Comparison of ENCODE assay signal across 8 cellular contexts in the genomic region with DNA sequence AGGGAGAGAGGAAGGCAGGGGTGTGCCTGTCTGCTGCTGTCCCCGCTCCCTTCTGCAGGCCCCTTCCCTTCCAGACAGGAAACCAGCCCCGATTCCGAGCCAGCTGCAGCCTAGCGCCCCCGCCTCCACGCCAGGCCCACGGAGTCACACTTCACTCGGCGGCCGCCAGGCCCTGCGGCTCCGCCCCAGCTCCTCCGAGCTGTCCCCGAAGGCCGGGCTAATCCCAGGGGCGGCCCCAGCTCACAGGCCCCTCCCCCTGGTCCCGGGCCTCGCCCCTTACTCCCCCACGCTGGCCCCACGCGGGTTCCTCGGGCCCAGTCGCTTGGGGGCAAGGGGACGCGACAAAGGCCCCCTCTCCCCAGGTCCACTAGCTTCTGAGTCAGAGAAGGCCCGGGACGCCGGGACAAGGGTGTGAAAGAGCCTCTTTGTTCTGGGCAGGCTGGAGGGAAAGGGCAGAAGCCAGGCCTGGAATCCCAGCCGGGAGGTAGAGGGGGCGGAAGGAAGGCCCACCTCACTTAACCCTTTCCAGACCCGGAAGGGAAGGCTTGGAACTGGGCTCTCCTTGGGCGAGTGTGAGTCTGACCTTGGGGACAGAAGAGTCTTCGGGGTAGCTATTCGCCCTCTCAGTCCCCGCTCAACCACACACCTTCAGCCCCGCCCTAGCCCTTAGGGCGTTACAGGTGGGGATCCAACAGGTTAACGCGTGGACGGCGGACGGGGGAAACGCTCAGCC. TPM values are rescaled to one million over a fixed set of nuclear protein-coding genes. Genes with fewer than 3 reads are reported as not detected.
DNase-seq lines count a peak whose midpoint lies in the region; ATAC-seq and TF ChIP-seq lines count a peak whose summit lies in the region.

No MANE protein-coding gene starts in this region.

- H3K4me3 ChIP-seq in dorsolateral prefrontal cortex (peak overlapping the region; percentile 35 to 91 (median 64)), liver (ENCODE audit: low read depth in 1 of 3, low read length in 3 of 3) (peak overlapping the region; percentile 79 to 88 (median 80))

- H3K9me3 ChIP-seq in liver (ENCODE audit: control insufficient read depth in 4 of 4, low read length in 3 of 4), result no peaks in the 10 kb centered on the region

- peak; percentile 93 for DNase-seq in Ammon's horn (ENCODE audit: low spot score)
- peak; percentile 68 for DNase-seq in NCI-H1694 (lab: John Stamatoyannopoulos, UW)
- DNase-seq in UCSD-AML1 (lab: John Stamatoyannopoulos, UW; ENCODE audit: unreplicated experiment), result peak; percentile 91
- peak; percentile 50 to 95 (median 88) for DNase-seq in dorsolateral prefrontal cortex
- DNase-seq in stimulated activated CD8-positive, alpha-beta memory T cell treated with anti-CD3 and anti-CD28 coated beads, Interleukin-15, amount 100 ng/mL, for 48 hours (ENCODE audit: low read depth in 2 of 2), result peak; percentile 40 to 53

- peak overlapping the region; percentile 30 to 71 for H3K9ac ChIP-seq in liver (ENCODE audit: low read depth in 1 of 2, low read length in 2 of 2)

- peaks cover 0 to 4% (median 0%) of the 10 kb centered on the region in 4 donors for H3K36me3 ChIP-seq in liver (ENCODE audit: control insufficient read depth in 4 of 4, insufficient read depth in 3 of 4, low read depth in 1 of 4, low read length in 3 of 4)

- TF ChIP-seq CTCF in dorsolateral prefrontal cortex (IDR thresholded peaks at IDR 0.05 in 54 of 56, conservative IDR thresholded peaks at IDR 0.05 in 2 of 56; ENCODE audit: low read depth in 1 of 56, partially characterized antibody in 56 of 56) (peak in 33 of 56 donors; percentile 8 to 50 (median 26)), liver (IDR thresholded peaks at IDR 0.05; ENCODE audit: low read depth, low read length, missing input control) (peak; percentile 39)

- TF ChIP-seq RAD21 in liver (IDR thresholded peaks at IDR 0.05), result peak; percentile 39 to 56

- H3K27ac ChIP-seq in dorsolateral prefrontal cortex, result peak overlapping the region; percentile 29 to 99 (median 95)
- H3K27ac ChIP-seq in liver (ENCODE audit: low read depth in 1 of 2, low read length in 2 of 2), result peak overlapping the region; percentile 92 to 95

- H3K4me1 ChIP-seq in liver (ENCODE audit: control insufficient read depth in 4 of 4, insufficient read depth in 4 of 4, low read length in 3 of 4), result peaks cover 19 to 61% (median 53%) of the 10 kb centered on the region in 4 donors

- WGBS in liver, result 6% methylated on average over 43 of the region's 43 CpGs

- H3K27me3 ChIP-seq in dorsolateral prefrontal cortex (peaks cover 0 to 36% (median 12%) of the 10 kb centered on the region in 45 donors), liver (ENCODE audit: control insufficient read depth in 4 of 4, insufficient read depth in 4 of 4, low read length in 3 of 4) (no peaks in the 10 kb centered on the region)

- intact Hi-C loops in dorsolateral prefrontal cortex (cut with DNase I), result loop anchor here (1.0 kb wide), 2 partner anchors 15 to 18 kb away; a partner anchor contains a TSS

- ATAC-seq in GM18517 (IDR thresholded peaks at IDR 0.05; ENCODE audit: unreplicated experiment), result peak; percentile 72
- ATAC-seq in HG02884 (IDR thresholded peaks at IDR 0.05; ENCODE audit: unreplicated experiment), result peak; percentile 75

TF ChIP-seq in liver, 16 proteins besides CTCF, POLR2A, EP300 and RAD21:
- TF ChIP-seq HNF4A (conservative IDR thresholded peaks at IDR 0.05), result peak in 1 of 2 donors; percentile 20
- TF ChIP-seq, protein P1, sequence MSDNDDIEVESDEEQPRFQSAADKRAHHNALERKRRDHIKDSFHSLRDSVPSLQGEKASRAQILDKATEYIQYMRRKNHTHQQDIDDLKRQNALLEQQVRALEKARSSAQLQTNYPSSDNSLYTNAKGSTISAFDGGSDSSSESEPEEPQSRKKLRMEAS (IDR thresholded peaks at IDR 0.05), result no peak
- no peak for TF ChIP-seq FOXA1 (IDR thresholded peaks at IDR 0.05)
- TF ChIP-seq YY1 (IDR thresholded peaks at IDR 0.05), result no peak
- TF ChIP-seq RXRA (IDR thresholded peaks at IDR 0.05), result no peak
- peak in 1 of 2 donors; percentile 18 for TF ChIP-seq EGR1 (IDR thresholded peaks at IDR 0.05; ENCODE audit: low read depth in 2 of 2)
- TF ChIP-seq, protein P2, sequence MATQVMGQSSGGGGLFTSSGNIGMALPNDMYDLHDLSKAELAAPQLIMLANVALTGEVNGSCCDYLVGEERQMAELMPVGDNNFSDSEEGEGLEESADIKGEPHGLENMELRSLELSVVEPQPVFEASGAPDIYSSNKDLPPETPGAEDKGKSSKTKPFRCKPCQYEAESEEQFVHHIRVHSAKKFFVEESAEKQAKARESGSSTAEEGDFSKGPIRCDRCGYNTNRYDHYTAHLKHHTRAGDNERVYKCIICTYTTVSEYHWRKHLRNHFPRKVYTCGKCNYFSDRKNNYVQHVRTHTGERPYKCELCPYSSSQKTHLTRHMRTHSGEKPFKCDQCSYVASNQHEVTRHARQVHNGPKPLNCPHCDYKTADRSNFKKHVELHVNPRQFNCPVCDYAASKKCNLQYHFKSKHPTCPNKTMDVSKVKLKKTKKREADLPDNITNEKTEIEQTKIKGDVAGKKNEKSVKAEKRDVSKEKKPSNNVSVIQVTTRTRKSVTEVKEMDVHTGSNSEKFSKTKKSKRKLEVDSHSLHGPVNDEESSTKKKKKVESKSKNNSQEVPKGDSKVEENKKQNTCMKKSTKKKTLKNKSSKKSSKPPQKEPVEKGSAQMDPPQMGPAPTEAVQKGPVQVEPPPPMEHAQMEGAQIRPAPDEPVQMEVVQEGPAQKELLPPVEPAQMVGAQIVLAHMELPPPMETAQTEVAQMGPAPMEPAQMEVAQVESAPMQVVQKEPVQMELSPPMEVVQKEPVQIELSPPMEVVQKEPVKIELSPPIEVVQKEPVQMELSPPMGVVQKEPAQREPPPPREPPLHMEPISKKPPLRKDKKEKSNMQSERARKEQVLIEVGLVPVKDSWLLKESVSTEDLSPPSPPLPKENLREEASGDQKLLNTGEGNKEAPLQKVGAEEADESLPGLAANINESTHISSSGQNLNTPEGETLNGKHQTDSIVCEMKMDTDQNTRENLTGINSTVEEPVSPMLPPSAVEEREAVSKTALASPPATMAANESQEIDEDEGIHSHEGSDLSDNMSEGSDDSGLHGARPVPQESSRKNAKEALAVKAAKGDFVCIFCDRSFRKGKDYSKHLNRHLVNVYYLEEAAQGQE (IDR thresholded peaks at IDR 0.05), result no peak
- TF ChIP-seq TAF1 (conservative IDR thresholded peaks at IDR 0.05), result no peak
- TF ChIP-seq GABPA (IDR thresholded peaks at IDR 0.05 in 1 of 2, conservative IDR thresholded peaks at IDR 0.05 in 1 of 2), result peak in 1 of 2 donors; percentile 53
- peak; percentile 54 for TF ChIP-seq SP1 (IDR thresholded peaks at IDR 0.05)
TF ChIP-seq in liver: peak in this region for 4.

RNA-seq across cellular contexts. Expression of a gene that starts 1.2 kb away (rescaled TPM):
- 100 to 1,000 TPM in 39 of 120 experiments, 10 to 100 TPM in 81; 17.0 to 289 (median 84.0) TPM for total RNA-seq in dorsolateral prefrontal cortex
- 10 to 100 TPM; 27.8 to 98.0 TPM for total RNA-seq in liver
- polyA plus RNA-seq in liver, result 10 to 100 TPM; 54.4 to 91.7 TPM

RNA-seq across cellular contexts. Expression of a gene that starts 14.3 kb away (rescaled TPM):
- total RNA-seq in dorsolateral prefrontal cortex (10 to 100 TPM; 28.3 to 66.9 (median 46.9) TPM), liver (10 to 100 TPM in 1 of 2 donors, 1 to 10 TPM in 1; 7.0 to 14.8 TPM)
- 10 to 100 TPM in 1 of 2 donors, 1 to 10 TPM in 1; 2.7 to 14.0 TPM for polyA plus RNA-seq in liver

RNA-seq across cellular contexts. Expression of a gene that starts 17.7 kb away (rescaled TPM):
- total RNA-seq in dorsolateral prefrontal cortex (100 to 1,000 TPM in 5 of 120 experiments, 10 to 100 TPM in 115; 55.2 to 111 (median 78.3) TPM), liver (10 to 100 TPM; 23.5 to 26.2 TPM)
- 10 to 100 TPM; 19.2 to 45.0 TPM for polyA plus RNA-seq in liver

RNA-seq across cellular contexts. Expression of a gene that starts 19.0 kb away (rescaled TPM):
- total RNA-seq in dorsolateral prefrontal cortex (10 to 100 TPM in 119 of 120 experiments, 1 to 10 TPM in 1; 9.3 to 42.7 (median 26.3) TPM), liver (1 to 10 TPM; 1.7 to 4.2 TPM)
- 1 to 10 TPM; 3.0 to 3.2 TPM for polyA plus RNA-seq in liver

RNA-seq across cellular contexts. Expression of a gene that starts 19.1 kb away (rescaled TPM):
- 1 to 10 TPM; 2.6 to 9.8 (median 5.6) TPM for total RNA-seq in dorsolateral prefrontal cortex
- total RNA-seq in liver, result under 1 TPM; 0.08 to 0.23 TPM
- polyA plus RNA-seq in liver, result under 1 TPM; 0.35 to 0.44 TPM

Comparison
In these comparisons a context has a peak if more than half of its experiments do, and no peak if none do; other contexts are left out.
1. Peak in every context shown above with its lines: DNase-seq, ATAC-seq, H3K4me3 ChIP-seq and H3K27ac ChIP-seq.